ENCODE assay signal across 8 cellular contexts in the genomic region with DNA sequence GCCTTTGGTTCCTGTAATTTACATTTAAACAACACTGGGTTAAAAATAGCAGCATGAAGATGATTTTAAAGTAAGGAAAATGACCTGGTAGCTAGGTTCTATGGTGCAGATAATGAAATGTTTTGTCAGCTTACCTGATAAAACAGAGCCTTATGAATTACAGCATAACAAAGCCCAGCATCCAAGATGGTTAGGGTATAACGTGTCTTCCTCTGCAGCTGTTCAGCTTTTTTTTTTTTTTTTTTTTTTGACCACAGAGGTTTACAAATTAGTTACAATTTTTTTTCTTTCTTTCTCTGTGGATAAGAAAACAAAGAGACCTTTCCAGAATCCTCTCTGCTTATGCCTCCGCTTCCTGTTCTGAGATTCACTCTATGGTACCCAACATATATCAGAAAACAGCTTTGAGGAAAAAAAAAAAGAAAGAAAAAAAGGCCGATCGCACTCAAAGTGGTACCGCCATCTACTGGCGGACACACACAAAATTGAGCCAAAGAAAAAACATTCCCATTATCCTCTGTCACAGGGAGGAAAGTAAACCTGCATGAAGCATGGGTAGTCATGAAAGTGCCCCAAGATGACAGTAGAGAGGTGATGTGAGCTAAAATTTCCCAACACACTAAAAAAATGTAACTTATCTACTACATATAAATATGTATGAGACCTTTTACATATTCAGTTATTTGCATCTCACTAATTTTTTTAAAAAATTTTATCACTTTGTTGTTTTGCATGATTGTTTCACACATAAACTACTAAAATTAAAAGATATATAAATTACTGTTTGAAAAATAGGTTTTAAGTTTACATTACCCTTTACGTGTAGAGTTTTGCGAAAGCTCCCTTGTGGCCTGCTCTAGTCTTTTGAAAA. TPM values are rescaled to one million over a fixed set of nuclear protein-coding genes. Genes with fewer than 3 reads are reported as not detected.
DNase-seq lines count a peak whose midpoint lies in the region; TF ChIP-seq lines count a peak whose summit lies in the region.

SCN3A (minus strand) TSS at position 362 of the 871 bp plus-strand sequence. CDS start 27,656 bp downstream, outside the sequence.

- no peaks in the 10 kb centered on the region for H3K9me3 Mint-ChIP-seq in osteocyte (ENCODE audit: unreplicated experiment)
- H3K9me3 Mint-ChIP-seq in T-helper 2 cell treated with Interferon-gamma antibody and Interleukin-4, amounts not matched to agents 5 μg/mL and 100 μg/mL, for 36 hours = no peaks in the 10 kb centered on the region

- no peak within 1 kb of the TSS for H3K27ac Mint-ChIP-seq in osteocyte (ENCODE audit: unreplicated experiment)
- H3K27ac Mint-ChIP-seq in T-helper 2 cell treated with Interferon-gamma antibody and Interleukin-4, amounts not matched to agents 5 μg/mL and 100 μg/mL, for 36 hours = no peak within 1 kb of the TSS

- no peaks in the 10 kb centered on the region for H3K36me3 Mint-ChIP-seq in osteocyte (ENCODE audit: unreplicated experiment)
- H3K36me3 Mint-ChIP-seq in T-helper 2 cell treated with Interferon-gamma antibody and Interleukin-4, amounts not matched to agents 5 μg/mL and 100 μg/mL, for 36 hours (ENCODE audit: low read depth) = no peaks in the 10 kb centered on the region

- POLR2A ChIA-PET in HEK293 (lab: Yijun Ruan, JAX) = interaction anchor here (0.6 kb wide), 1 partner anchor 130 kb away, joined by 5 read pairs; no protein-coding TSS in a partner anchor

- H3K4me1 ChIP-seq in HEK293 (ENCODE audit: control insufficient read depth, insufficient read depth, low read length) = no peaks in the 10 kb centered on the region

- TF ChIP-seq CTCF in 22Rv1 (IDR thresholded peaks at IDR 0.05) = peak; percentile 73
- TF ChIP-seq CTCF in HEK293 (tag by site-specific recombination; IDR thresholded peaks at IDR 0.05) = peak; percentile 72
- peak; percentile 74 for TF ChIP-seq CTCF in NB4 (IDR thresholded peaks at IDR 0.05; ENCODE audit: low read depth, low read length)
- peak; percentile 78 for TF ChIP-seq CTCF in fibroblast of pulmonary artery (IDR thresholded peaks at IDR 0.05; ENCODE audit: low read length, missing control alignments)
- TF ChIP-seq CTCF in osteocyte (IDR thresholded peaks at IDR 0.05) = peak; percentile 84

- H3K4me3 ChIP-seq in HEK293 (ENCODE audit: low read depth, low read length) = no peak within 1 kb of the TSS
- no peak within 1 kb of the TSS for H3K4me3 ChIP-seq in NB4 (ENCODE audit: low read depth, low read length)
- no peak within 1 kb of the TSS for H3K4me3 ChIP-seq in fibroblast of pulmonary artery (replicated peaks; ENCODE audit: low read depth, low read length)

- CTCF ChIA-PET in HEK293 (lab: Yijun Ruan, JAX) = interaction anchor here (0.6 to 13.0 kb wide), 48 partner anchors 8 to 903 kb away, joined by 3 to 236 read pairs (median 4); no protein-coding TSS in a partner anchor

- H3K9me3 ChIP-seq in HEK293 (ENCODE audit: control insufficient read depth, insufficient read depth, low read depth, low read length) = no peaks in the 10 kb centered on the region

- DNase-seq in GM03348 (ENCODE audit: low spot score) = peak; percentile 42
- DNase-seq in NB4 (ENCODE audit: low read depth) = peak; percentile 37
- peak; percentile 73 for DNase-seq in SK-MEL-5 (ENCODE audit: low read depth, low spot score)
- peak; percentile 55 for DNase-seq in fibroblast of pulmonary artery (ENCODE audit: low read depth)
- no peak for DNase-seq in osteocyte (ENCODE audit: extremely low spot score, unreplicated experiment)
- no peak for DNase-seq in T-helper 2 cell treated with Interferon-gamma antibody and Interleukin-4, amounts not matched to agents 5 μg/mL and 100 μg/mL, for 36 hours (ENCODE audit: low spot score)

- H3K36me3 ChIP-seq in HEK293 (ENCODE audit: control insufficient read depth in 2 of 2, insufficient read depth in 1 of 2, low read length in 2 of 2) = no peaks in the 10 kb centered on the region

- peaks cover 28% of the 10 kb centered on the region for H3K27me3 Mint-ChIP-seq in osteocyte (ENCODE audit: unreplicated experiment)
- no peaks in the 10 kb centered on the region for H3K27me3 Mint-ChIP-seq in T-helper 2 cell treated with Interferon-gamma antibody and Interleukin-4, amounts not matched to agents 5 μg/mL and 100 μg/mL, for 36 hours (ENCODE audit: low read depth)

- in situ Hi-C loops in SK-MEL-5 (cut with HindIII; ENCODE audit: low pct_unique_long_range_greater_than_20kb, low sequenced_read_pairs) = no loop called here

- H3K27ac ChIP-seq in 22Rv1 (no peak within 1 kb of the TSS), HEK293 (ENCODE audit: extremely low read depth, low read depth, low read length) (no peak within 1 kb of the TSS)

- no peak within 1 kb of the TSS for H3K4me3 Mint-ChIP-seq in osteocyte (ENCODE audit: unreplicated experiment)
- H3K4me3 Mint-ChIP-seq in T-helper 2 cell treated with Interferon-gamma antibody and Interleukin-4, amounts not matched to agents 5 μg/mL and 100 μg/mL, for 36 hours = no peak within 1 kb of the TSS

- H3K4me1 Mint-ChIP-seq in osteocyte (ENCODE audit: unreplicated experiment) = peaks cover 3% of the 10 kb centered on the region
- no peaks in the 10 kb centered on the region for H3K4me1 Mint-ChIP-seq in T-helper 2 cell treated with Interferon-gamma antibody and Interleukin-4, amounts not matched to agents 5 μg/mL and 100 μg/mL, for 36 hours (ENCODE audit: low read depth)

- no peak for TF ChIP-seq POLR2A in NB4 (IDR thresholded peaks at IDR 0.05; ENCODE audit: extremely low read depth, insufficient read length)

TF ChIP-seq in HEK293, 187 proteins besides CTCF, POLR2A, EP300 and RAD21:
- TF ChIP-seq ZNF596 (tag by site-specific recombination; IDR thresholded peaks at IDR 0.05) (no peak), ZNF362 (tag by site-specific recombination; IDR thresholded peaks at IDR 0.05) (peak; percentile 87), ZNF654 (tag by site-specific recombination; IDR thresholded peaks at IDR 0.05; ENCODE audit: low read depth) (peak; percentile 86), ZNF580 (tag by site-specific recombination; IDR thresholded peaks at IDR 0.05) (no peak)
TF ChIP-seq in HEK293: peak in this region for 2.

RNA-seq across cellular contexts. Expression of gene SCN3A, which starts in this region (rescaled TPM):
- 0.03 TPM in 2 replicates for total RNA-seq in SK-MEL-5 (2014; rRNA removed; shearing (Covaris generic))
- polyA plus RNA-seq in SK-MEL-5 (2015; cell fraction: cytosol; rRNA removed) = 0.08 TPM in 1 of 2 replicates, not detected in the other
- polyA plus RNA-seq in SK-MEL-5 (2015; cell fraction: nucleus; rRNA removed) = 0.02 TPM in 1 of 2 replicates, not detected in the other
- total RNA-seq in osteocyte = not detected in 2 replicates

Comparison
In these comparisons a context has a peak if more than half of its experiments do, and no peak if none do; other contexts are left out.
1. Peak in DNase-seq in SK-MEL-5; RNA of the gene not detected or under 1 TPM.
2. DNase-seq: peak in GM03348 (single experiment), NB4 (single experiment) and fibroblast of pulmonary artery (single experiment); none in osteocyte (single experiment) and T-helper 2 cell treated with Interferon-gamma antibody and Interleukin-4, amounts not matched to agents 5 μg/mL and 100 μg/mL, for 36 hours (single experiment).
3. Peak in every context shown above with its lines, with median percentiles within 50 percentile points of each other: CTCF ChIP-seq.